In genomic region chr7:98205162-98205845, GRCh38 we compare ENCODE assay signal across 16 cellular contexts. TPM values are rescaled to one million over a fixed set of nuclear protein-coding genes. Genes with fewer than 3 reads are reported as not detected.
"Had no signal": no experiment of that assay in that cellular context is flagged by ENCODE, and none has a peak within 500 bp of the region (broad histone marks: within the 10 kb centered on the region; RNA-seq: fewer than 3 reads in every experiment).

No MANE protein-coding gene starts in this region.

- H3K27ac ChIP-seq: adrenal gland, pancreas, thoracic aorta had no signal

- H3K4me3 ChIP-seq: adrenal gland, pancreas, stomach, thoracic aorta had no signal

- ATAC-seq: activated T-cell treated with anti-CD3 and anti-CD28 coated beads, Interleukin-2, amount 50 U/mL, for 4 hours; left ventricle myocardium superior; pancreas; WTC11 had no signal

- DNase-seq: activated CD4-positive, alpha-beta T cell treated with anti-CD3 and anti-CD28 coated beads for 48 hours; activated gamma-delta T cell; activated T-cell treated with anti-CD3 and anti-CD28 coated beads, Interleukin-2, amount 50 U/mL, for 4 hours; cortex of kidney; effector memory CD4-positive, alpha-beta T cell; left ventricle myocardium superior; stomach; SW 1271; T-helper 9 cell had no signal

- H3K27me3 Mint-ChIP-seq: central memory CD8-positive, alpha-beta T cell had no signal

- H3K27me3 ChIP-seq: adrenal gland, pancreas had no signal

- H3K4me3 Mint-ChIP-seq: activated T-cell treated with anti-CD3 and anti-CD28 coated beads, Interleukin-2, amount 50 U/mL, for 4 hours; central memory CD8-positive, alpha-beta T cell; WTC11 had no signal

- FAIRE-seq: pancreas had no signal

- H3K9me3 ChIP-seq: adrenal gland, pancreas, stomach, thoracic aorta had no signal

- H3K4me1 Mint-ChIP-seq: WTC11 had no signal

- H3K4me1 ChIP-seq: pancreas had no signal

- H3K9me3 Mint-ChIP-seq: activated T-cell treated with anti-CD3 and anti-CD28 coated beads, Interleukin-2, amount 50 U/mL, for 4 hours; central memory CD8-positive, alpha-beta T cell; WTC11 had no signal

RNA-seq across cellular contexts. Expression of gene BHLHA15, which starts 5.9 kb away (rescaled TPM):
- total RNA-seq: left ventricle myocardium superior, thoracic aorta, urinary bladder had no signal
- polyA plus RNA-seq: neural cell, urinary bladder had no signal
